In genomic region chr3:14457999-14458398, GRCh38 we compare ENCODE assay signal across 15 cellular contexts. TPM values are rescaled to one million over a fixed set of nuclear protein-coding genes. Genes with fewer than 3 reads are reported as not detected.
DNase-seq lines count a peak whose midpoint lies in the region; ATAC-seq and TF ChIP-seq lines count a peak whose summit lies in the region.
"Had no signal": no experiment of that assay in that cellular context is flagged by ENCODE, and none has a peak within 500 bp of the region (broad histone marks: within the 10 kb centered on the region; RNA-seq: fewer than 3 reads in every experiment).

No MANE protein-coding gene starts in this region.

- H3K4me1 Mint-ChIP-seq in CD14-positive monocyte = peaks cover 14% of the 10 kb centered on the region

- H3K4me1 ChIP-seq in HUES48 (ENCODE audit: control insufficient read depth, insufficient read depth, low read length) = peaks cover 12% of the 10 kb centered on the region; the same call in 1 of the 2 replicates

- H3K27ac Mint-ChIP-seq in CD14-positive monocyte = peak overlapping the region in 6 of 7 donors; percentile 30 to 83 (median 60)
- H3K27ac Mint-ChIP-seq: activated naive CD8-positive, alpha-beta T cell treated with anti-CD3 and anti-CD28 coated beads for 36 hours; memory B cell had no signal

- H3K9ac ChIP-seq in HUES48 (ENCODE audit: low read depth, low read length) = no peak overlapping the region
- H3K9ac ChIP-seq: KMS-11 had no signal

- peaks cover 95 to 99% of the 10 kb centered on the region in 2 donors for H3K36me3 Mint-ChIP-seq in CD14-positive monocyte

- H3K4me3 ChIP-seq in HUES48 (ENCODE audit: low read depth, low read length) = no peak overlapping the region
- H3K4me3 ChIP-seq: GM12878 had no signal

- H3K9me3 ChIP-seq in HUES48 (ENCODE audit: control insufficient read depth, insufficient read depth, low read length) = no peaks in the 10 kb centered on the region

- no peaks in the 10 kb centered on the region for H3K27me3 ChIP-seq in HUES48 (ENCODE audit: control insufficient read depth, insufficient read depth, low read length)

- H3K27me3 Mint-ChIP-seq in CD14-positive monocyte (ENCODE audit: low read depth in 3 of 3) = peaks cover 0 to 2% (median 2%) of the 10 kb centered on the region in 3 donors
- H3K27me3 Mint-ChIP-seq: activated naive CD8-positive, alpha-beta T cell treated with anti-CD3 and anti-CD28 coated beads for 36 hours; memory B cell had no signal

- no peak for TF ChIP-seq CTCF in CD14-positive monocyte (IDR thresholded peaks at IDR 0.05)

- peak overlapping the region; percentile 32 for H3K27ac ChIP-seq in HUES48 (ENCODE audit: low read depth, low read length)
- H3K27ac ChIP-seq: KMS-11 had no signal

- no peak for DNase-seq in CD14-positive monocyte (ENCODE audit: low spot score)
- DNase-seq in dermis blood vessel endothelial cell = peak; percentile 30
- DNase-seq in mucosa of gallbladder (ENCODE audit: low spot score) = peak; percentile 53
- no peak for DNase-seq in stimulated activated naive CD4-positive, alpha-beta T cell treated with Interleukin-2 at 50 U/mL for 16 hours (lab: John Stamatoyannopoulos, UW)
- no peak for DNase-seq in GOT3 (lab: John Stamatoyannopoulos, UW)
- DNase-seq: activated naive CD8-positive, alpha-beta T cell treated with anti-CD3 and anti-CD28 coated beads for 36 hours; DND-41; NCI-H1694 treated with DMSO at 0.1 percent for 48 hours; SHP77 had no signal

- peaks cover 64% of the 10 kb centered on the region for H3K36me3 ChIP-seq in HUES48 (ENCODE audit: control insufficient read depth, insufficient read depth, low read length)

- H3K4me3 Mint-ChIP-seq in CD14-positive monocyte = no peak overlapping the region
- H3K4me3 Mint-ChIP-seq: activated naive CD8-positive, alpha-beta T cell treated with anti-CD3 and anti-CD28 coated beads for 36 hours; memory B cell had no signal

- no peak for ATAC-seq in HG03025 (IDR thresholded peaks at IDR 0.05; ENCODE audit: low FRiP score, unreplicated experiment)
- no peak for ATAC-seq in HG02970 (IDR thresholded peaks at IDR 0.05; ENCODE audit: low FRiP score, unreplicated experiment)
- ATAC-seq: GM12878 had no signal

- intact Hi-C loops in CD14-positive monocyte (cut with micrococcal nuclease) = no loop called here

- H3K9me3 Mint-ChIP-seq in CD14-positive monocyte = no peaks in the 10 kb centered on the region
- H3K9me3 Mint-ChIP-seq: activated naive CD8-positive, alpha-beta T cell treated with anti-CD3 and anti-CD28 coated beads for 36 hours; memory B cell had no signal

RNA-seq across cellular contexts. Expression of gene SLC6A6, which starts 55.6 kb away (rescaled TPM):
- 10 to 100 TPM; 18.4 to 24.5 TPM for polyA plus RNA-seq in CD14-positive monocyte
- total RNA-seq in dermis blood vessel endothelial cell (10.9 and 28.6 TPM in 2 replicates), mucosa of gallbladder (63.2 TPM)

Comparison
In these comparisons a context has a peak if more than half of its experiments do, and no peak if none do; other contexts are left out.
1. DNase-seq: peak in dermis blood vessel endothelial cell (single experiment) and mucosa of gallbladder (single experiment); none in CD14-positive monocyte (single experiment), stimulated activated naive CD4-positive, alpha-beta T cell treated with Interleukin-2 at 50 U/mL for 16 hours (single experiment) and GOT3 (single experiment).